ENCODE assay signal across 1 cellular context in the genomic region with DNA sequence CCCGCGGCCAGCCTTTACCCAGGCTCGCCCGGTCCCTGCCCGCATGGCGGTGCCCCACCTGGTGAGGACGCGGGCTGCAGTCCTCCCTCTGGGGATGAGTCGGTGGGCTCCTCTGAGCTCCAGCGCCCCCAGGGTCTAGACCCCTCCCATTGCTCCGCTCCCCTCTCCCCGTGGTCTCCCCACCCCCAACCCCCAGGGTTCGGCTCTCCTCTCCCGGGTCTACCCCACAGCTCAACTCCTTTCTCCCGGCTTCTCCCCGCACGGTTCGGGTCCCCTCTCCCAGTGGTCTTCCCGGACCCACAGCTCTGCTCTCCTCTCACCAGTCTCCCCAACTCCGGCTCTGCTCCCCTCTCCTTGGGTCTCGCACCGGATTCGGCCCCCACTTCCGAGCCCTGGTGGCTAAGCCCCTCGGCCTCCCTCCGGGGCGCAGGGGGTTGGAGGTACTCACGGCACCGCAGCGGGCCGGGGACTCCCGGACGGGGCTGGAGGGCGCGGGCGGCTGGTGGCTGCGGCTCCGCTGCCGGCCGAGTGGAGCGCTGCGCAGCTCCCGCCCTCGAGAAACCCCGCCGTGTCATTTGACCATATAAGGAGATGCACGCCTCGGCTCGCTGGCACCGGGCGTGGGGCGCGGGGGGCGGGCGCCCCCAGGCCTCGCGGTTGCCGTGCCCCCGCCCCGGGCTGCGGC.
TF ChIP-seq lines count a peak whose summit lies in the region.

A gene with protein sequence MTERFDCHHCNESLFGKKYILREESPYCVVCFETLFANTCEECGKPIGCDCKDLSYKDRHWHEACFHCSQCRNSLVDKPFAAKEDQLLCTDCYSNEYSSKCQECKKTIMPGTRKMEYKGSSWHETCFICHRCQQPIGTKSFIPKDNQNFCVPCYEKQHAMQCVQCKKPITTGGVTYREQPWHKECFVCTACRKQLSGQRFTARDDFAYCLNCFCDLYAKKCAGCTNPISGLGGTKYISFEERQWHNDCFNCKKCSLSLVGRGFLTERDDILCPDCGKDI (minus strand): TSS at position 530 of the 685 bp plus-strand sequence. CDS start 12,535 bp downstream, outside the sequence.

TF ChIP-seq in HepG2, 621 proteins besides CTCF, POLR2A, EP300 and RAD21 (continued from another document and continues in another):
- TF ChIP-seq ZNF263 (CRISPR knock-in tag; IDR thresholded peaks at IDR 0.05) (peak; percentile 89), CEBPB (IDR thresholded peaks at IDR 0.05; ENCODE audit: borderline replicate concordance, low read depth, low read length) (no peak), MATR3 (CRISPR knock-in tag; IDR thresholded peaks at IDR 0.05) (no peak), ATF1 (CRISPR knock-in tag; IDR thresholded peaks at IDR 0.05) (no peak), ZSCAN20 (CRISPR knock-in tag; IDR thresholded peaks at IDR 0.05; ENCODE audit: borderline replicate concordance) (no peak), DPF2 (CRISPR knock-in tag; IDR thresholded peaks at IDR 0.05; ENCODE audit: borderline replicate concordance, low read depth) (no peak), ZNF629 (CRISPR knock-in tag; conservative IDR thresholded peaks at IDR 0.05) (no peak; the same call in 1 of the 2 replicates), ZNF350 (CRISPR knock-in tag; IDR thresholded peaks at IDR 0.05; ENCODE audit: borderline replicate concordance, low read depth) (no peak), ZNF121 (CRISPR knock-in tag; IDR thresholded peaks at IDR 0.05) (peak; percentile 35; the same call in 1 of the 2 replicates), MED13 (CRISPR knock-in tag; IDR thresholded peaks at IDR 0.05) (no peak), ZNF567 (CRISPR knock-in tag; IDR thresholded peaks at IDR 0.05; ENCODE audit: borderline replicate concordance) (no peak), ZSCAN12 (CRISPR knock-in tag; IDR thresholded peaks at IDR 0.05) (no peak), ZNF296 (CRISPR knock-in tag; conservative IDR thresholded peaks at IDR 0.05) (no peak), EEA1 (CRISPR knock-in tag; IDR thresholded peaks at IDR 0.05; ENCODE audit: borderline replicate concordance) (no peak), ZNF547 (CRISPR knock-in tag; IDR thresholded peaks at IDR 0.05) (no peak; the same call in 1 of the 2 replicates), CCAR2 (optimal IDR thresholded peaks at IDR 0.05; ENCODE audit: low read depth, low read length) (no peak), SATB2 (CRISPR knock-in tag; IDR thresholded peaks at IDR 0.05) (no peak), MLLT10 (CRISPR knock-in tag; IDR thresholded peaks at IDR 0.05) (no peak), SUZ12 (IDR thresholded peaks at IDR 0.05; ENCODE audit: low read depth, low read length) (no peak), FIP1L1 (IDR thresholded peaks at IDR 0.05; ENCODE audit: borderline replicate concordance, insufficient read depth, low read depth, low read length) (no peak)
- TF ChIP-seq, protein P1, sequence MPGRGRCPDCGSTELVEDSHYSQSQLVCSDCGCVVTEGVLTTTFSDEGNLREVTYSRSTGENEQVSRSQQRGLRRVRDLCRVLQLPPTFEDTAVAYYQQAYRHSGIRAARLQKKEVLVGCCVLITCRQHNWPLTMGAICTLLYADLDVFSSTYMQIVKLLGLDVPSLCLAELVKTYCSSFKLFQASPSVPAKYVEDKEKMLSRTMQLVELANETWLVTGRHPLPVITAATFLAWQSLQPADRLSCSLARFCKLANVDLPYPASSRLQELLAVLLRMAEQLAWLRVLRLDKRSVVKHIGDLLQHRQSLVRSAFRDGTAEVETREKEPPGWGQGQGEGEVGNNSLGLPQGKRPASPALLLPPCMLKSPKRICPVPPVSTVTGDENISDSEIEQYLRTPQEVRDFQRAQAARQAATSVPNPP (CRISPR knock-in tag; IDR thresholded peaks at IDR 0.05), result no peak
- TF ChIP-seq, protein P2, sequence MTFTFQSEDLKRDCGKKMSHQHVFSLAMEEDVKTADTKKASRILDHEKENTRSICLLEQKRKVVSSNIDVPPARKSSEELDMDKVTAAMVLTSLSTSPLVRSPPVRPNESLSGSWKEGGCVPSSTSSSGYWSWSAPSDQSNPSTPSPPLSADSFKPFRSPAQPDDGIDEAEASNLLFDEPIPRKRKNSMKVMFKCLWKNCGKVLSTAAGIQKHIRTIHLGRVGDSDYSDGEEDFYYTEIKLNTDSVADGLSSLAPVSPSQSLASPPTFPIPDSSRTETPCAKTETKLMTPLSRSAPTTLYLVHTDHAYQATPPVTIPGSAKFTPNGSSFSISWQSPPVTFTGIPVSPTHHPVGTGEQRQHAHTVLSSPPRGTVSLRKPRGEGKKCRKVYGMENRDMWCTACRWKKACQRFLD (CRISPR knock-in tag; IDR thresholded peaks at IDR 0.05; ENCODE audit: borderline replicate concordance), result peak; percentile 34; the same call in 1 of the 2 replicates
- TF ChIP-seq, protein P3, sequence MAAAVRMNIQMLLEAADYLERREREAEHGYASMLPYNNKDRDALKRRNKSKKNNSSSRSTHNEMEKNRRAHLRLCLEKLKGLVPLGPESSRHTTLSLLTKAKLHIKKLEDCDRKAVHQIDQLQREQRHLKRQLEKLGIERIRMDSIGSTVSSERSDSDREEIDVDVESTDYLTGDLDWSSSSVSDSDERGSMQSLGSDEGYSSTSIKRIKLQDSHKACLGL (CRISPR knock-in tag; IDR thresholded peaks at IDR 0.05), result peak; percentile 45; the same call in 1 of the 2 replicates
- TF ChIP-seq, protein P4, sequence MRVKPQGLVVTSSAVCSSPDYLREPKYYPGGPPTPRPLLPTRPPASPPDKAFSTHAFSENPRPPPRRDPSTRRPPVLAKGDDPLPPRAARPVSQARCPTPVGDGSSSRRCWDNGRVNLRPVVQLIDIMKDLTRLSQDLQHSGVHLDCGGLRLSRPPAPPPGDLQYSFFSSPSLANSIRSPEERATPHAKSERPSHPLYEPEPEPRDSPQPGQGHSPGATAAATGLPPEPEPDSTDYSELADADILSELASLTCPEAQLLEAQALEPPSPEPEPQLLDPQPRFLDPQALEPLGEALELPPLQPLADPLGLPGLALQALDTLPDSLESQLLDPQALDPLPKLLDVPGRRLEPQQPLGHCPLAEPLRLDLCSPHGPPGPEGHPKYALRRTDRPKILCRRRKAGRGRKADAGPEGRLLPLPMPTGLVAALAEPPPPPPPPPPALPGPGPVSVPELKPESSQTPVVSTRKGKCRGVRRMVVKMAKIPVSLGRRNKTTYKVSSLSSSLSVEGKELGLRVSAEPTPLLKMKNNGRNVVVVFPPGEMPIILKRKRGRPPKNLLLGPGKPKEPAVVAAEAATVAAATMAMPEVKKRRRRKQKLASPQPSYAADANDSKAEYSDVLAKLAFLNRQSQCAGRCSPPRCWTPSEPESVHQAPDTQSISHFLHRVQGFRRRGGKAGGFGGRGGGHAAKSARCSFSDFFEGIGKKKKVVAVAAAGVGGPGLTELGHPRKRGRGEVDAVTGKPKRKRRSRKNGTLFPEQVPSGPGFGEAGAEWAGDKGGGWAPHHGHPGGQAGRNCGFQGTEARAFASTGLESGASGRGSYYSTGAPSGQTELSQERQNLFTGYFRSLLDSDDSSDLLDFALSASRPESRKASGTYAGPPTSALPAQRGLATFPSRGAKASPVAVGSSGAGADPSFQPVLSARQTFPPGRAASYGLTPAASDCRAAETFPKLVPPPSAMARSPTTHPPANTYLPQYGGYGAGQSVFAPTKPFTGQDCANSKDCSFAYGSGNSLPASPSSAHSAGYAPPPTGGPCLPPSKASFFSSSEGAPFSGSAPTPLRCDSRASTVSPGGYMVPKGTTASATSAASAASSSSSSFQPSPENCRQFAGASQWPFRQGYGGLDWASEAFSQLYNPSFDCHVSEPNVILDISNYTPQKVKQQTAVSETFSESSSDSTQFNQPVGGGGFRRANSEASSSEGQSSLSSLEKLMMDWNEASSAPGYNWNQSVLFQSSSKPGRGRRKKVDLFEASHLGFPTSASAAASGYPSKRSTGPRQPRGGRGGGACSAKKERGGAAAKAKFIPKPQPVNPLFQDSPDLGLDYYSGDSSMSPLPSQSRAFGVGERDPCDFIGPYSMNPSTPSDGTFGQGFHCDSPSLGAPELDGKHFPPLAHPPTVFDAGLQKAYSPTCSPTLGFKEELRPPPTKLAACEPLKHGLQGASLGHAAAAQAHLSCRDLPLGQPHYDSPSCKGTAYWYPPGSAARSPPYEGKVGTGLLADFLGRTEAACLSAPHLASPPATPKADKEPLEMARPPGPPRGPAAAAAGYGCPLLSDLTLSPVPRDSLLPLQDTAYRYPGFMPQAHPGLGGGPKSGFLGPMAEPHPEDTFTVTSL (CRISPR knock-in tag; IDR thresholded peaks at IDR 0.05; ENCODE audit: borderline replicate concordance), result no peak
- TF ChIP-seq, protein P5, sequence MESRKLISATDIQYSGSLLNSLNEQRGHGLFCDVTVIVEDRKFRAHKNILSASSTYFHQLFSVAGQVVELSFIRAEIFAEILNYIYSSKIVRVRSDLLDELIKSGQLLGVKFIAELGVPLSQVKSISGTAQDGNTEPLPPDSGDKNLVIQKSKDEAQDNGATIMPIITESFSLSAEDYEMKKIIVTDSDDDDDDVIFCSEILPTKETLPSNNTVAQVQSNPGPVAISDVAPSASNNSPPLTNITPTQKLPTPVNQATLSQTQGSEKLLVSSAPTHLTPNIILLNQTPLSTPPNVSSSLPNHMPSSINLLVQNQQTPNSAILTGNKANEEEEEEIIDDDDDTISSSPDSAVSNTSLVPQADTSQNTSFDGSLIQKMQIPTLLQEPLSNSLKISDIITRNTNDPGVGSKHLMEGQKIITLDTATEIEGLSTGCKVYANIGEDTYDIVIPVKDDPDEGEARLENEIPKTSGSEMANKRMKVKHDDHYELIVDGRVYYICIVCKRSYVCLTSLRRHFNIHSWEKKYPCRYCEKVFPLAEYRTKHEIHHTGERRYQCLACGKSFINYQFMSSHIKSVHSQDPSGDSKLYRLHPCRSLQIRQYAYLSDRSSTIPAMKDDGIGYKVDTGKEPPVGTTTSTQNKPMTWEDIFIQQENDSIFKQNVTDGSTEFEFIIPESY (CRISPR knock-in tag; IDR thresholded peaks at IDR 0.05), result peak; percentile 91; the same call in 1 of the 2 replicates
- TF ChIP-seq, protein P6, sequence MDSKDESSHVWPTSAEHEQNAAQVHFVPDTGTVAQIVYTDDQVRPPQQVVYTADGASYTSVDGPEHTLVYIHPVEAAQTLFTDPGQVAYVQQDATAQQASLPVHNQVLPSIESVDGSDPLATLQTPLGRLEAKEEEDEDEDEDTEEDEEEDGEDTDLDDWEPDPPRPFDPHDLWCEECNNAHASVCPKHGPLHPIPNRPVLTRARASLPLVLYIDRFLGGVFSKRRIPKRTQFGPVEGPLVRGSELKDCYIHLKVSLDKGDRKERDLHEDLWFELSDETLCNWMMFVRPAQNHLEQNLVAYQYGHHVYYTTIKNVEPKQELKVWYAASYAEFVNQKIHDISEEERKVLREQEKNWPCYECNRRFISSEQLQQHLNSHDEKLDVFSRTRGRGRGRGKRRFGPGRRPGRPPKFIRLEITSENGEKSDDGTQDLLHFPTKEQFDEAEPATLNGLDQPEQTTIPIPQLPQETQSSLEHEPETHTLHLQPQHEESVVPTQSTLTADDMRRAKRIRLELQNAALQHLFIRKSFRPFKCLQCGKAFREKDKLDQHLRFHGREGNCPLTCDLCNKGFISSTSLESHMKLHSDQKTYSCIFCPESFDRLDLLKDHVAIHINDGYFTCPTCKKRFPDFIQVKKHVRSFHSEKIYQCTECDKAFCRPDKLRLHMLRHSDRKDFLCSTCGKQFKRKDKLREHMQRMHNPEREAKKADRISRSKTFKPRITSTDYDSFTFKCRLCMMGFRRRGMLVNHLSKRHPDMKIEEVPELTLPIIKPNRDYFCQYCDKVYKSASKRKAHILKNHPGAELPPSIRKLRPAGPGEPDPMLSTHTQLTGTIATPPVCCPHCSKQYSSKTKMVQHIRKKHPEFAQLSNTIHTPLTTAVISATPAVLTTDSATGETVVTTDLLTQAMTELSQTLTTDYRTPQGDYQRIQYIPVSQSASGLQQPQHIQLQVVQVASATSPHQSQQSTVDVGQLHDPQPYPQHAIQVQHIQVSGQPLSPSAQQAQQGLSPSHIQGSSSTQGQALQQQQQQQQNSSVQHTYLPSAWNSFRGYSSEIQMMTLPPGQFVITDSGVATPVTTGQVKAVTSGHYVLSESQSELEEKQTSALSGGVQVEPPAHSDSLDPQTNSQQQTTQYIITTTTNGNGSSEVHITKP (CRISPR knock-in tag; IDR thresholded peaks at IDR 0.05; ENCODE audit: low read depth), result no peak
- TF ChIP-seq, protein P7, sequence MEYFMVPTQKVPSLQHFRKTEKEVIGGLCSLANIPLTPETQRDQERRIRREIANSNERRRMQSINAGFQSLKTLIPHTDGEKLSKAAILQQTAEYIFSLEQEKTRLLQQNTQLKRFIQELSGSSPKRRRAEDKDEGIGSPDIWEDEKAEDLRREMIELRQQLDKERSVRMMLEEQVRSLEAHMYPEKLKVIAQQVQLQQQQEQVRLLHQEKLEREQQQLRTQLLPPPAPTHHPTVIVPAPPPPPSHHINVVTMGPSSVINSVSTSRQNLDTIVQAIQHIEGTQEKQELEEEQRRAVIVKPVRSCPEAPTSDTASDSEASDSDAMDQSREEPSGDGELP (IDR thresholded peaks at IDR 0.05; ENCODE audit: borderline replicate concordance, low read depth), result no peak
- TF ChIP-seq, protein P8, sequence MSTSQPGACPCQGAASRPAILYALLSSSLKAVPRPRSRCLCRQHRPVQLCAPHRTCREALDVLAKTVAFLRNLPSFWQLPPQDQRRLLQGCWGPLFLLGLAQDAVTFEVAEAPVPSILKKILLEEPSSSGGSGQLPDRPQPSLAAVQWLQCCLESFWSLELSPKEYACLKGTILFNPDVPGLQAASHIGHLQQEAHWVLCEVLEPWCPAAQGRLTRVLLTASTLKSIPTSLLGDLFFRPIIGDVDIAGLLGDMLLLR (CRISPR knock-in tag; IDR thresholded peaks at IDR 0.05), result peak; percentile 52; the same call in 1 of the 2 replicates
- TF ChIP-seq, protein P9, sequence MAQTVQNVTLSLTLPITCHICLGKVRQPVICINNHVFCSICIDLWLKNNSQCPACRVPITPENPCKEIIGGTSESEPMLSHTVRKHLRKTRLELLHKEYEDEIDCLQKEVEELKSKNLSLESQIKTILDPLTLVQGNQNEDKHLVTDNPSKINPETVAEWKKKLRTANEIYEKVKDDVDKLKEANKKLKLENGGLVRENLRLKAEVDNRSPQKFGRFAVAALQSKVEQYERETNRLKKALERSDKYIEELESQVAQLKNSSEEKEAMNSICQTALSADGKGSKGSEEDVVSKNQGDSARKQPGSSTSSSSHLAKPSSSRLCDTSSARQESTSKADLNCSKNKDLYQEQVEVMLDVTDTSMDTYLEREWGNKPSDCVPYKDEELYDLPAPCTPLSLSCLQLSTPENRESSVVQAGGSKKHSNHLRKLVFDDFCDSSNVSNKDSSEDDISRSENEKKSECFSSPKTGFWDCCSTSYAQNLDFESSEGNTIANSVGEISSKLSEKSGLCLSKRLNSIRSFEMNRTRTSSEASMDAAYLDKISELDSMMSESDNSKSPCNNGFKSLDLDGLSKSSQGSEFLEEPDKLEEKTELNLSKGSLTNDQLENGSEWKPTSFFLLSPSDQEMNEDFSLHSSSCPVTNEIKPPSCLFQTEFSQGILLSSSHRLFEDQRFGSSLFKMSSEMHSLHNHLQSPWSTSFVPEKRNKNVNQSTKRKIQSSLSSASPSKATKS (CRISPR knock-in tag; IDR thresholded peaks at IDR 0.05), result no peak
- TF ChIP-seq, protein P10, sequence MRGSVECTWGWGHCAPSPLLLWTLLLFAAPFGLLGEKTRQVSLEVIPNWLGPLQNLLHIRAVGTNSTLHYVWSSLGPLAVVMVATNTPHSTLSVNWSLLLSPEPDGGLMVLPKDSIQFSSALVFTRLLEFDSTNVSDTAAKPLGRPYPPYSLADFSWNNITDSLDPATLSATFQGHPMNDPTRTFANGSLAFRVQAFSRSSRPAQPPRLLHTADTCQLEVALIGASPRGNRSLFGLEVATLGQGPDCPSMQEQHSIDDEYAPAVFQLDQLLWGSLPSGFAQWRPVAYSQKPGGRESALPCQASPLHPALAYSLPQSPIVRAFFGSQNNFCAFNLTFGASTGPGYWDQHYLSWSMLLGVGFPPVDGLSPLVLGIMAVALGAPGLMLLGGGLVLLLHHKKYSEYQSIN (CRISPR knock-in tag; IDR thresholded peaks at IDR 0.05; ENCODE audit: borderline replicate concordance), result no peak
- TF ChIP-seq, protein P11, sequence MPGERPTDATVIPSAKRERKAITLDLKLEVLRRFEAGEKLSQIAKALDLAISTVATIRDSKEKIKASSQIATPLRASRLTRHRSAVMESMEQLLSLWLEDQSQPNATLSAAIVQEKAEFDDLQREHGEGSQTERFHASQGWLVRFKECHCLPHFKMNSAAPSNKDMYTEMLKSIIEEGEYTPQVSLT (CRISPR knock-in tag; IDR thresholded peaks at IDR 0.05; ENCODE audit: borderline replicate concordance, low read depth), result no peak
